Comparison of ENCODE assay signal across 8 cellular contexts in the genomic region with DNA sequence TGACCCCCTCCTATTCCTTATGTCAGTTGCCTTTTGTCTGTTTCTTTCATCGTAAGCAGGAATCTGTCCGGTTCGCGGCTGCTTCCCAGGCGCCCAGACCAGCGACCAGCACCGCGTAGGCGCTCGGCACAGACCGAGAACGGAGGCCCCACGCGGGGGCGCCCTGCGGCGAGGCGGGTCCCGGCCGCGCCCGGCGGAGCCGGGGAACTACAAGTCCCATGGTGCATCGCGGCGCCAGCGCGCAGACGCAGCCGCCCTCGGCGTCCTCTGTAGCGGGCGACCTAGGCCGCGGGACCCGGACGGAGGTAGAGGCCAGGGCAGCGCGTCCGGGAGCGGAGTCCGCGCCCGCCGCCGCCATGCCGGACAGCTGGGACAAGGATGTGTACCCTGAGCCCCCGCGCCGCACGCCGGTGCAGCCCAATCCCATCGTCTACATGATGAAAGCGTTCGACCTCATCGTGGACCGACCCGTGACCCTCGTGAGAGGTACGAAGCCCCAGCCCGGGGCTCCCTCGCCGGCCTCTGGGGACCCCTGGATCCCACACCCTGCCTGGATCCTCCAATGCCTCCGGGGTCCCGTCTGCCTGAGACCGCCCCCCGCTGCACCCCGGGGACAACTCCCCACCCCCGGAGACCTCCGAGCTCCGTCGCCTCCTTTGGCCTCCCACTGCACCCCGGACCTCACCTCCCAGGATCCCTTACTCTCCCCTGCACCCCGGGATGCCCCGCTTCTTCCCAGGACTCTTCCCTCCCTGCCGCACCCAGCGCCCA. TPM values are rescaled to one million over a fixed set of nuclear protein-coding genes. Genes with fewer than 3 reads are reported as not detected.
A peak's percentile ranks its signal among the peaks of the same experiment; 100 is the strongest.
DNase-seq lines count a peak whose midpoint lies in the region; ATAC-seq and TF ChIP-seq lines count a peak whose summit lies in the region.

A gene (plus strand): TSS at position 270 of the 771 bp plus-strand sequence. CDS start 87 bp downstream, at position 357.

- CTCF ChIA-PET in RWPE1 (lab: Yijun Ruan, JAX): no interaction called here

- H3K4me3 Mint-ChIP-seq in neural crest cell: peak within 1 kb of the TSS; percentile 90

- peak; percentile 48 for DNase-seq in DMS79 treated with DMSO at 0.1 percent for 48 hours (lab: John Stamatoyannopoulos, UW)
- DNase-seq in KG1 (lab: John Stamatoyannopoulos, UW): peak; percentile 76
- no peak for DNase-seq in RWPE1 (ENCODE audit: low spot score)
- peak; percentile 89 for DNase-seq in activated T-helper 9 cell treated with anti-CD3 and anti-CD28 coated beads, Interleukin-2, amount 50 U/mL, for 16 hours (ENCODE audit: low read depth)
- DNase-seq in fibroblast of the conjunctiva (ENCODE audit: low read depth): peak; percentile 81
- DNase-seq in neural crest cell (ENCODE audit: low read depth, low spot score): peak; percentile 95
- peak; percentile 65 for DNase-seq in stromal cell of bone marrow (ENCODE audit: low read depth)

- peaks cover 10% of the 10 kb centered on the region for H3K27me3 Mint-ChIP-seq in neural crest cell (ENCODE audit: low read depth)

- no peaks in the 10 kb centered on the region for H3K9me3 Mint-ChIP-seq in neural crest cell

- TF ChIP-seq CTCF in RWPE1 (conservative IDR thresholded peaks at IDR 0.05; ENCODE audit: low read depth) (peak; percentile 90), neural crest cell (conservative IDR thresholded peaks at IDR 0.05) (peak; percentile 65)

- peaks cover 25% of the 10 kb centered on the region for H3K36me3 Mint-ChIP-seq in neural crest cell (ENCODE audit: low read depth)

- peak within 1 kb of the TSS; percentile 94 for H3K27ac ChIP-seq in RWPE1

- ATAC-seq in GM21576 (IDR thresholded peaks at IDR 0.05; ENCODE audit: unreplicated experiment): peak; percentile 66

- peaks cover 42% of the 10 kb centered on the region for H3K4me1 Mint-ChIP-seq in neural crest cell

- peak within 1 kb of the TSS; percentile 93 for H3K27ac Mint-ChIP-seq in neural crest cell (ENCODE audit: unreplicated experiment)

- POLR2A ChIA-PET in RWPE1 (lab: Yijun Ruan, JAX; ENCODE audit: low non-redundant PET): interaction anchor here (0.6 kb wide), 1 partner anchor 16 kb away, joined by 3 read pairs; no protein-coding TSS in a partner anchor

RNA-seq across cellular contexts. Expression of the gene that starts here (rescaled TPM):
- total RNA-seq in neural crest cell: 128 TPM in 2 replicates
